8 cellular contexts compared by ENCODE assay signal in the genomic region with DNA sequence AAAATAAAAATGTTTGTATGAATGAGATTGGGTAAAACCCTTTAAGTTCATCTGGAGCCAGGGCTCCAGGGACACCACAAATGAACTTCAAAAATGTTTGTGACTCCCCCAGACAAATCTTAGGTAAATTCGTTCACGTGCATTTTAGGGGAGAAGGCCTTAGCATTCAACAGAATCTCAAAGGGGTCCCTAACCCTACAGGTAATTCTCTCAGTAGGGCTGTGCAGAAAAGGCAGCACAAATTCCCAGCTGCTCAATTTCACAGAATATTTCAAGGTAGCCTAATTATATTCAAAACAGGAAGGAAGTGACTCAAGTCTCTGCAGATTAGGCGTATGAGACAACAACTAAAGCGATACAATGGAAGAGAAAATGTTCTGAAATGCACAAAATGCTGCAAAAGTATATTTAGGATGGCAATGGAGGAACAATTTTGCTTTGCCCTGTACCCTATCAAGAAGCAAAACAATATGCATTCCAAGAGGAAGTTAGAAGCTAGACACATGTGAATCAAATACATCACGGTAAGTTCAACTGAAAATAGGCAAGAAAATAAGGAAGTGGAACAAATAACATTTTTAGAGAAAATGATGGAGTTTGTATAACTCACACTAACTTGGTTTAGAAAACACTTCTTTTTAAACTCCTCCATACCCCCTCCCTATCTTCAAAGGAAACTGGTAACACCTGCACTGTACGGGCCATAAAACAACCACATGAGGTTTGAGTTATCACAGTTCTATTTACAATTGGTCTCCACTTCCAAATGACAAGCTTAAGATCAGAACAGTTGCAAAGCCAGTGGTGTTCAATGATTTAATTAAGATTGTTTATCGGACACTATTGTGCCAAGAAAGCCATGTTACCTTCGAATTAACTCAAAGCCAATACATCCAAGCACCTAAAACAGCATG. TPM values are rescaled to one million over a fixed set of nuclear protein-coding genes. Genes with fewer than 3 reads are reported as not detected.
DNase-seq lines count a peak whose midpoint lies in the region; ATAC-seq and TF ChIP-seq lines count a peak whose summit lies in the region.

No MANE protein-coding gene starts in this region.

- H3K9me3 Mint-ChIP-seq in CD4-positive, alpha-beta memory T cell, result no peaks in the 10 kb centered on the region
- H3K9me3 Mint-ChIP-seq in naive thymus-derived CD8-positive, alpha-beta T cell, result no peaks in the 10 kb centered on the region

- H3K79me2 ChIP-seq in mammary epithelial cell (ENCODE audit: insufficient read depth, low read length), result peaks cover 52% of the 10 kb centered on the region

- H3K36me3 ChIP-seq in CD4-positive, alpha-beta memory T cell (ENCODE audit: insufficient read depth, low read length), result peaks cover 23% of the 10 kb centered on the region
- peaks cover 6% of the 10 kb centered on the region for H3K36me3 ChIP-seq in mammary epithelial cell (ENCODE audit: insufficient read depth, low read length)

- H3K4me1 ChIP-seq in CD4-positive, alpha-beta memory T cell (ENCODE audit: insufficient read depth, low read length), result peaks cover 58% of the 10 kb centered on the region
- H3K4me1 ChIP-seq in mammary epithelial cell (ENCODE audit: insufficient read depth, low read length), result peaks cover 19% of the 10 kb centered on the region

- CTCF ChIA-PET in CD4-positive, alpha-beta memory T cell (lab: Charles Lee; ENCODE audit: partially characterized antibody), result interaction anchor here (0.6 to 1.3 kb wide), 7 partner anchors 10 to 149 kb away, joined by 3 to 5 read pairs (median 3); no protein-coding TSS in a partner anchor
- CTCF ChIA-PET in mammary epithelial cell (lab: Charles Lee; ENCODE audit: low non-redundant PET), result no interaction called here

- no peak for TF ChIP-seq POLR2A in NB4 (IDR thresholded peaks at IDR 0.05; ENCODE audit: extremely low read depth, insufficient read length)

- no peaks in the 10 kb centered on the region for H3K27me3 ChIP-seq in CD4-positive, alpha-beta memory T cell (ENCODE audit: insufficient read depth, low read length)
- no peaks in the 10 kb centered on the region for H3K27me3 ChIP-seq in mammary epithelial cell (ENCODE audit: insufficient read depth, low read length)

- peak overlapping the region; percentile 87 to 98 (median 93) for H3K4me3 Mint-ChIP-seq in CD4-positive, alpha-beta memory T cell
- peak overlapping the region; percentile 88 to 98 (median 96) for H3K4me3 Mint-ChIP-seq in naive thymus-derived CD8-positive, alpha-beta T cell

- WGBS in mammary epithelial cell (ENCODE audit: low coverage, missing lambda C conversion rate), result 80% methylated on average over 8 of the region's 8 CpGs

- H3K36me3 Mint-ChIP-seq in CD4-positive, alpha-beta memory T cell, result peaks cover 13 to 36% of the 10 kb centered on the region in 2 donors
- H3K36me3 Mint-ChIP-seq in naive thymus-derived CD8-positive, alpha-beta T cell, result peaks cover 0 to 26% (median 2%) of the 10 kb centered on the region in 3 donors

- H3K27ac ChIP-seq in CD4-positive, alpha-beta memory T cell (ENCODE audit: low read depth, low read length), result peak overlapping the region; percentile 93
- H3K27ac ChIP-seq in mammary epithelial cell (ENCODE audit: insufficient read depth, low read depth, low read length), result no peak overlapping the region

- peak in 4 of 5 donors; percentile 28 to 40 (median 35) for DNase-seq in CD4-positive, alpha-beta memory T cell
- DNase-seq in NB4 (ENCODE audit: low read depth) (peak; percentile 66), mammary epithelial cell (no peak), NCI-H2107 treated with DMSO at 0.1 percent for 48 hours (lab: John Stamatoyannopoulos, UW; ENCODE audit: unreplicated experiment) (no peak), NCI-H524 (lab: John Stamatoyannopoulos, UW) (no peak), NCI-H748 (lab: John Stamatoyannopoulos, UW; ENCODE audit: unreplicated experiment) (no peak)
- peak in 4 of 10 donors; percentile 5 to 31 (median 22) for DNase-seq in naive thymus-derived CD8-positive, alpha-beta T cell
- no peak for DNase-seq in effector CD4-positive, alpha-beta T cell

- no peak overlapping the region for H3K9ac ChIP-seq in mammary epithelial cell (ENCODE audit: insufficient read depth, low read length)

- POLR2A ChIA-PET in CD4-positive, alpha-beta memory T cell (lab: Charles Lee; ENCODE audit: partially characterized antibody), result interaction anchor here (0.6 to 4.0 kb wide), 18 partner anchors 9 to 1581 kb away, joined by 3 to 23 read pairs (median 4); no protein-coding TSS in a partner anchor
- POLR2A ChIA-PET in naive thymus-derived CD8-positive, alpha-beta T cell (lab: Charles Lee), result interaction anchor here (0.6 to 1.6 kb wide), 6 partner anchors 9 to 1372 kb away, joined by 3 to 5 read pairs (median 4); partner anchors contain the start of genes MMAB and MVK

- H3K4me3 ChIP-seq in CD4-positive, alpha-beta memory T cell (ENCODE audit: low read length in 2 of 2), result peak overlapping the region; percentile 42 to 87
- H3K4me3 ChIP-seq in NB4 (ENCODE audit: low read depth, low read length) (peak overlapping the region; percentile 74), mammary epithelial cell (replicated peaks in 1 of 3; ENCODE audit: insufficient read depth in 1 of 3, low read depth in 2 of 3, low read length in 3 of 3) (peak overlapping the region; percentile 72 to 83 (median 73))

- no peaks in the 10 kb centered on the region for H4K20me1 ChIP-seq in mammary epithelial cell (ENCODE audit: insufficient read depth, low read length)

- H2AFZ ChIP-seq in mammary epithelial cell (ENCODE audit: low read depth, low read length), result no peak overlapping the region

- H3K27ac Mint-ChIP-seq in CD4-positive, alpha-beta memory T cell, result peak overlapping the region; percentile 74 to 98 (median 96)
- peak overlapping the region; percentile 84 to 97 (median 92) for H3K27ac Mint-ChIP-seq in naive thymus-derived CD8-positive, alpha-beta T cell

- H3K27me3 Mint-ChIP-seq in CD4-positive, alpha-beta memory T cell, result no peaks in the 10 kb centered on the region
- H3K27me3 Mint-ChIP-seq in naive thymus-derived CD8-positive, alpha-beta T cell, result no peaks in the 10 kb centered on the region

- dilution Hi-C loops in mammary epithelial cell (cut with HindIII; ENCODE audit: low sequenced_read_pairs), result loop anchor here (5.0 kb wide), 3 partner anchors 32 to 62 kb away; no protein-coding TSS in a partner anchor

- H3K4me2 ChIP-seq in mammary epithelial cell (ENCODE audit: insufficient read depth, low read depth, low read length), result peak overlapping the region; percentile 79

- intact Hi-C loops in CD4-positive, alpha-beta memory T cell (cut with micrococcal nuclease), result loop anchor here (1.0 to 5.0 kb wide), 5 partner anchors 13 to 893 kb away; partner anchors contain the start of gene GLTP
- intact Hi-C loops in mammary epithelial cell (cut with micrococcal nuclease), result loop anchor here (5.0 kb wide), 1 partner anchor 112 kb away; the partner anchor contains the start of gene GLTP

- no peak for ATAC-seq in naive thymus-derived CD8-positive, alpha-beta T cell

- no peak for TF ChIP-seq CTCF in NB4 (IDR thresholded peaks at IDR 0.05; ENCODE audit: low read depth, low read length)
- no peak for TF ChIP-seq CTCF in mammary epithelial cell (conservative IDR thresholded peaks at IDR 0.05 in 1 of 2, IDR thresholded peaks at IDR 0.05 in 1 of 2; ENCODE audit: extremely low read depth in 1 of 2, insufficient read depth in 1 of 2, low read depth in 1 of 2, low read length in 2 of 2)

- peaks cover 41 to 83% (median 58%) of the 10 kb centered on the region in 4 donors for H3K4me1 Mint-ChIP-seq in CD4-positive, alpha-beta memory T cell
- peaks cover 25 to 82% (median 56%) of the 10 kb centered on the region in 4 donors for H3K4me1 Mint-ChIP-seq in naive thymus-derived CD8-positive, alpha-beta T cell

- BruUV-seq in mammary epithelial cell (replicated peaks; lab: Mats Ljungman, UMichigan), result no TSS peak

- no peaks in the 10 kb centered on the region for H3K9me3 ChIP-seq in CD4-positive, alpha-beta memory T cell (ENCODE audit: control insufficient read depth in 1 of 2, low read length in 2 of 2)
- no peaks in the 10 kb centered on the region for H3K9me3 ChIP-seq in mammary epithelial cell (replicated peaks; ENCODE audit: insufficient read depth, low read length)

- in situ Hi-C loops in mammary epithelial cell (cut with MboI; ENCODE audit: low sequenced_read_pairs in 2 of 2), result no loop called here

RNA-seq across cellular contexts. Expression of gene GIT2, which starts 1.6 kb away (rescaled TPM):
- total RNA-seq in CD4-positive, alpha-beta memory T cell, result 100 to 1,000 TPM; 133 to 149 TPM
- polyA plus RNA-seq in CD4-positive, alpha-beta memory T cell, result 100 to 1,000 TPM in 1 of 2 donors, 10 to 100 TPM in 1; 83.1 to 104 TPM
- 10 to 100 TPM; 26.8 to 30.8 TPM for total RNA-seq in mammary epithelial cell
- polyA plus RNA-seq in mammary epithelial cell, result 16.0 TPM
- 39.9 TPM for polyA minus RNA-seq in mammary epithelial cell
- 100 to 1,000 TPM in 1 of 2 experiments, 10 to 100 TPM in 1; 99.0 to 102 TPM for total RNA-seq in naive thymus-derived CD8-positive, alpha-beta T cell
- polyA plus RNA-seq in naive thymus-derived CD8-positive, alpha-beta T cell, result 10 to 100 TPM; 54.9 to 67.4 (median 57.6) TPM

RNA-seq across cellular contexts. Expression of gene ANKRD13A, which starts 4.7 kb away (rescaled TPM):
- 10 to 100 TPM; 99.5 to 99.7 TPM for total RNA-seq in CD4-positive, alpha-beta memory T cell
- 10 to 100 TPM; 66.6 to 67.0 TPM for polyA plus RNA-seq in CD4-positive, alpha-beta memory T cell
- total RNA-seq in mammary epithelial cell, result 100 to 1,000 TPM in 1 of 2 donors, 10 to 100 TPM in 1; 51.0 to 160 TPM
- 48.4 TPM for polyA plus RNA-seq in mammary epithelial cell
- 46.7 TPM for polyA minus RNA-seq in mammary epithelial cell
- total RNA-seq in naive thymus-derived CD8-positive, alpha-beta T cell, result 10 to 100 TPM; 56.8 to 61.7 TPM
- polyA plus RNA-seq in naive thymus-derived CD8-positive, alpha-beta T cell, result 10 to 100 TPM; 37.0 to 45.9 (median 40.1) TPM

RNA-seq across cellular contexts. Expression of gene C12orf76, which starts 53.8 kb away (rescaled TPM):
- 10 to 100 TPM; 26.4 to 33.5 TPM for total RNA-seq in CD4-positive, alpha-beta memory T cell
- 10 to 100 TPM; 16.4 to 17.5 TPM for polyA plus RNA-seq in CD4-positive, alpha-beta memory T cell
- total RNA-seq in mammary epithelial cell, result 10 to 100 TPM in 1 of 2 donors, 1 to 10 TPM in 1; 5.5 to 10.2 TPM
- polyA plus RNA-seq in mammary epithelial cell, result 4.9 TPM
- not detected for polyA minus RNA-seq in mammary epithelial cell
- total RNA-seq in naive thymus-derived CD8-positive, alpha-beta T cell, result 10 to 100 TPM; 20.2 to 22.3 TPM
- polyA plus RNA-seq in naive thymus-derived CD8-positive, alpha-beta T cell, result 10 to 100 TPM; 15.6 to 19.2 (median 18.8) TPM

Comparison
In these comparisons a context has a peak if more than half of its experiments do, and no peak if none do; other contexts are left out.
1. DNase-seq: peak in CD4-positive, alpha-beta memory T cell (4 of 5) and NB4 (single experiment); none in mammary epithelial cell (single experiment), NCI-H2107 treated with DMSO at 0.1 percent for 48 hours (single experiment), NCI-H524 (0 of 2), NCI-H748 (single experiment) and effector CD4-positive, alpha-beta T cell (single experiment).
2. Peak in every context shown above with its lines, with median percentiles within 50 percentile points of each other: H3K4me3 ChIP-seq.